22 cellular contexts compared by ENCODE assay signal in genomic region chr2:213545964-213546363, GRCh38.
A peak's percentile ranks its signal among the peaks of the same experiment; 100 is the strongest.
DNase-seq lines count a peak whose midpoint lies in the region; ATAC-seq lines count a peak whose summit lies in the region.
"Had no signal": no experiment of that assay in that cellular context is flagged by ENCODE, and none has a peak within 500 bp of the region (broad histone marks: within the 10 kb centered on the region; RNA-seq: fewer than 3 reads in every experiment).

No MANE protein-coding gene starts in this region.

- DNase-seq in DMS153 treated with DMSO at 0.1 percent for 48 hours (lab: John Stamatoyannopoulos, UW; ENCODE audit: unreplicated experiment) (peak; percentile 81), NCI-H2029 treated with DMSO at 0.1 percent for 48 hours (lab: John Stamatoyannopoulos, UW) (peak; percentile 31), NCI-H774 (lab: John Stamatoyannopoulos, UW) (peak; percentile 37), epidermal melanocyte (ENCODE audit: insufficient read length, low spot score) (no peak), HT-29 (ENCODE audit: low spot score) (no peak)
- DNase-seq in stimulated activated naive CD4-positive, alpha-beta T cell (lab: John Stamatoyannopoulos, UW), result no peak
- DNase-seq: activated CD4-positive, alpha-beta T cell treated with anti-CD3 and anti-CD28 coated beads for 36 hours; activated CD8-positive, alpha-beta memory T cell treated with anti-CD3 and anti-CD28 coated beads for 24 hours; activated naive CD4-positive, alpha-beta T cell treated with anti-CD3 and anti-CD28 coated beads, Interleukin-2, amount 10 ng/mL, durations not matched to agents 7 days and 5 days; activated T-cell treated with anti-CD3 and anti-CD28 coated beads, Interleukin-2, amount 50 U/mL, for 48 hours; amniotic stem cell; BE2C; effector memory CD4-positive, alpha-beta T cell; foreskin keratinocyte; left cardiac atrium; NCI-H2227 treated with DMSO at 0.1 percent for 48 hours; psoas muscle; stomach; tibial artery had no signal

- ATAC-seq in GM21723 (IDR thresholded peaks at IDR 0.05; ENCODE audit: unreplicated experiment), result peak; percentile 56
- no peak for ATAC-seq in GM19455 (IDR thresholded peaks at IDR 0.05; ENCODE audit: unreplicated experiment)
- ATAC-seq: activated CD4-positive, alpha-beta T cell treated with anti-CD3 and anti-CD28 coated beads for 36 hours; esophagus mucosa; foreskin keratinocyte; left cardiac atrium; psoas muscle had no signal

Comparison
In these comparisons a context has a peak if more than half of its experiments do, and no peak if none do; other contexts are left out.
1. DNase-seq: peak in DMS153 treated with DMSO at 0.1 percent for 48 hours (single experiment), NCI-H2029 treated with DMSO at 0.1 percent for 48 hours (single experiment) and NCI-H774 (single experiment); none in epidermal melanocyte (single experiment), HT-29 (single experiment) and stimulated activated naive CD4-positive, alpha-beta T cell (0 of 6).